Comparison of ENCODE assay signal across 21 cellular contexts in the genomic region with DNA sequence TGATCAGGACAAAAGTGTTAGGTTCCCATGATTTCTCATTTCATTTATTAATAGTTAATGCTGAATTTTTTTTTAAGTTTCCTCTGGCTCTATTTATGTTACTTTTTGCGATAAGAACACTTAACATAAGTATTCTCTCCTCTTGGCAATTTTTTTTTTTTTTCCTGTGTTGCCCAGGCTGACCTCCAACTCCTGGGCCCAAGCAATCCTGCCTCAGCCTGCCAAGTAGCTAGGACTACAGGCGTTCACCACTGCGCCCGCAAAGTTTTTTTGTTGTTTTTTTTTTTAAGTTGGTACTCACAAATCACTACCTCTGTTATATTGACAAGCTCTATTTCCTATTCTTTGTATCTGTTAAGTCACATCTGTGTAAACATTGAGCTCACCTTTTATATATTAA. TPM values are rescaled to one million over a fixed set of nuclear protein-coding genes. Genes with fewer than 3 reads are reported as not detected.
"Had no signal": no experiment of that assay in that cellular context is flagged by ENCODE, and none has a peak within 500 bp of the region (broad histone marks: within the 10 kb centered on the region; RNA-seq: fewer than 3 reads in every experiment).

No MANE protein-coding gene starts in this region.

- H3K9me3 ChIP-seq: adrenal gland, breast epithelium, suprapubic skin, transverse colon, uterus had no signal

- H3K4me3 ChIP-seq: adrenal gland, breast epithelium, SK-N-MC, suprapubic skin, transverse colon, uterus had no signal

- H3K9me3 Mint-ChIP-seq: activated CD4-positive, alpha-beta memory T cell treated with anti-CD3 and anti-CD28 coated beads, Interleukin-2, amount 10 ng/mL, durations not matched to agents 7 days and 5 days; memory B cell; neural crest cell; stimulated activated naive CD8-positive, alpha-beta T cell treated with anti-CD3 and anti-CD28 coated beads, Interleukin-15, Interleukin-2, amounts not matched to agents 100 ng/mL and 50 ng/mL, for 24 hours had no signal

- H3K4me1 ChIP-seq: breast epithelium had no signal

- H3K27me3 ChIP-seq: adrenal gland, breast epithelium, suprapubic skin, transverse colon, uterus had no signal

- H3K27ac Mint-ChIP-seq: memory B cell; stimulated activated naive CD8-positive, alpha-beta T cell treated with anti-CD3 and anti-CD28 coated beads, Interleukin-15, Interleukin-2, amounts not matched to agents 100 ng/mL and 50 ng/mL, for 24 hours had no signal

- H3K36me3 ChIP-seq: breast epithelium, uterus had no signal

- H3K27me3 Mint-ChIP-seq: activated CD4-positive, alpha-beta memory T cell treated with anti-CD3 and anti-CD28 coated beads, Interleukin-2, amount 10 ng/mL, durations not matched to agents 7 days and 5 days; memory B cell; stimulated activated naive CD8-positive, alpha-beta T cell treated with anti-CD3 and anti-CD28 coated beads, Interleukin-15, Interleukin-2, amounts not matched to agents 100 ng/mL and 50 ng/mL, for 24 hours had no signal

- H3K4me3 Mint-ChIP-seq: activated CD4-positive, alpha-beta memory T cell treated with anti-CD3 and anti-CD28 coated beads, Interleukin-2, amount 10 ng/mL, durations not matched to agents 7 days and 5 days; memory B cell; neural crest cell; stimulated activated naive CD8-positive, alpha-beta T cell treated with anti-CD3 and anti-CD28 coated beads, Interleukin-15, Interleukin-2, amounts not matched to agents 100 ng/mL and 50 ng/mL, for 24 hours had no signal

- H3K27ac ChIP-seq: adrenal gland, breast epithelium, SK-N-MC, suprapubic skin, transverse colon, uterus, WERI-Rb-1 had no signal

- DNase-seq: activated CD4-positive, alpha-beta memory T cell treated with anti-CD3 and anti-CD28 coated beads, Interleukin-2, amount 10 ng/mL, durations not matched to agents 7 days and 5 days; activated CD4-positive, alpha-beta T cell treated with anti-CD3 and anti-CD28 coated beads for 1 hour; activated CD8-positive, alpha-beta memory T cell treated with anti-CD3 and anti-CD28 coated beads, Interleukin-2, amount 50 U/mL, for 4 hours; activated naive CD4-positive, alpha-beta T cell treated with Interleukin-2 at 50 U/mL for 16 hours; adrenal gland; effector CD4-positive, alpha-beta T cell; kidney; stimulated activated CD4-positive, alpha-beta T cell treated with anti-CD3 and anti-CD28 coated beads, Interleukin-2, amount 100 ng/mL, for 24 hours; transverse colon; uterus; WERI-Rb-1 had no signal

RNA-seq across cellular contexts. Expression of gene IL17B, which starts 26.9 kb away (rescaled TPM):
- total RNA-seq: activated CD4-positive, alpha-beta memory T cell treated with anti-CD3 and anti-CD28 coated beads, Interleukin-2, amount 10 ng/mL, durations not matched to agents 7 days and 5 days; cerebellum; frontal cortex; liver; mononuclear cell; neural crest cell; suprapubic skin; transverse colon had no signal
- polyA plus RNA-seq: liver had no signal
